ENCODE assay signal across 2 cellular contexts in genomic region chr13:106796280-106797047, GRCh38.
TF ChIP-seq lines count a peak whose summit lies in the region.

No MANE protein-coding gene starts in this region.

TF ChIP-seq in liver, 16 proteins besides CTCF, POLR2A, EP300 and RAD21 (continued from another document):
- TF ChIP-seq REST (IDR thresholded peaks at IDR 0.05) (no peak), JUND (IDR thresholded peaks at IDR 0.05) (no peak), HNF4A (conservative IDR thresholded peaks at IDR 0.05) (no peak), GABPA (IDR thresholded peaks at IDR 0.05 in 1 of 2, conservative IDR thresholded peaks at IDR 0.05 in 1 of 2) (no peak), FOXA2 (IDR thresholded peaks at IDR 0.05) (no peak), NR2F2 (IDR thresholded peaks at IDR 0.05) (no peak), EGR1 (IDR thresholded peaks at IDR 0.05; ENCODE audit: low read depth in 2 of 2) (no peak), SP1 (IDR thresholded peaks at IDR 0.05) (no peak), YY1 (IDR thresholded peaks at IDR 0.05) (no peak), HNF4G (IDR thresholded peaks at IDR 0.05) (no peak), FOXA1 (IDR thresholded peaks at IDR 0.05) (no peak)

TF ChIP-seq in HepG2, 621 proteins besides CTCF, POLR2A, EP300 and RAD21 (continued from another document):
- TF ChIP-seq ZHX2 (IDR thresholded peaks at IDR 0.05; ENCODE audit: low read depth): no peak
- TF ChIP-seq ZHX2 (CRISPR knock-in tag; IDR thresholded peaks at IDR 0.05; ENCODE audit: borderline replicate concordance): no peak
